In the genomic region with DNA sequence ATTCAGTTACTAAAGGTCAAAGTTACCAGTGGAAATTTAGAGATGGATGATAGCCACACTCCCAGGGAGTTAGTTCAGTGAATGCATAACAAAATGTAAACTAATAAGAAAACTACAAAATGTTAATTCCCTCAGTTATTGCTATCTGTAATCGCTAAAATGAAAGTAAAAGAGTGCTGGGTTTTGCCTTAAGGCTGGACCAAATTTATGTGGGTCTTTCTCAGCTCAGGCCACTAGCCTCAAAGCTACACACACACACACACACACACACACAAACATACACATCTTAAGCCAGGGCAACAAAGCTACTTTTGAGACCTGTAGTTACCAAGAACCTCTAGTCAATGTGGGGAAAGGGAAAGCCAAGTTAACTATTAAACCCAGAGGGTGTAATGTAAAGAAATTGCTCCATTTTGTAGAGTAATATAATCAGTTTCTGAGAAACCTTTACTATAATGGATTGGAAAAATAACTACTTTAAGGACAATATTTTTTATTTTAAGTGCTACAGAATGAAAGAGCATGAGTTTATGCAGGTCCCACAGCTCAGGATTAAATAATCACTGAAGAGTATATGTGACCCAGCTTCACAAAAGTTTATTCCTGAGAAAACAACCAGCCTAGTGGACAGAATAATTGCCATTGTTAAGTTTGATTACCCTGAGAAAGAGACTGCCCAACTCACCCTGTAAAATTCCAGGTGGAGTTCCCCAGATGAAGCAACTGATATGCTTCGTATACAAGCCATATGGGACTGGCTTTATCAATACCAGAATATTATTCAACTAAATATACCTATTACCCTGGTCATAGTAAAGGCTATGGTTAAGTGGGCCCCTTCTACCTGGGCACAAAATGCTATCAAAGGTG, we compare ENCODE assay signal across 21 cellular contexts. TPM values are rescaled to one million over a fixed set of nuclear protein-coding genes. Genes with fewer than 3 reads are reported as not detected.
"Had no signal": no experiment of that assay in that cellular context is flagged by ENCODE, and none has a peak within 500 bp of the region (broad histone marks: within the 10 kb centered on the region; RNA-seq: fewer than 3 reads in every experiment).

No MANE protein-coding gene starts in this region.

- H3K36me3 ChIP-seq: breast epithelium, gastrocnemius medialis, heart right ventricle, neutrophil had no signal

- FAIRE-seq: urothelium cell line had no signal

- H3K27me3 Mint-ChIP-seq: activated naive CD8-positive, alpha-beta T cell treated with anti-CD3 and anti-CD28 coated beads, Interleukin-2, amount 50 U/mL, for 24 hours; dendritic cell treated with granulocyte-macrophage colony-stimulating factor and Interleukin-4, amounts not matched to agents 40 ng/mL and 50 ng/mL, for 4 days had no signal

- H3K4me3 ChIP-seq: breast epithelium, gastrocnemius medialis, heart right ventricle had no signal

- H2AFZ ChIP-seq: parathyroid adenoma had no signal

- H3K27ac Mint-ChIP-seq: activated naive CD4-positive, alpha-beta T cell treated with anti-CD3 and anti-CD28 coated beads for 36 hours; activated naive CD8-positive, alpha-beta T cell treated with anti-CD3 and anti-CD28 coated beads, Interleukin-2, amount 50 U/mL, for 24 hours; dendritic cell treated with granulocyte-macrophage colony-stimulating factor and Interleukin-4, amounts not matched to agents 40 ng/mL and 50 ng/mL, for 4 days; naive thymus-derived CD8-positive, alpha-beta T cell; stimulated activated effector memory CD8-positive, alpha-beta T cell treated with anti-CD3 and anti-CD28 coated beads, Interleukin-12 subunit alpha, Interleukin-12 subunit beta, amount 100 ng/mL, for 72 hours had no signal

- H3K36me3 Mint-ChIP-seq: naive thymus-derived CD8-positive, alpha-beta T cell; stimulated activated effector memory CD8-positive, alpha-beta T cell treated with anti-CD3 and anti-CD28 coated beads, Interleukin-12 subunit alpha, Interleukin-12 subunit beta, amount 100 ng/mL, for 72 hours had no signal

- H3K79me2 ChIP-seq: parathyroid adenoma had no signal

- DNase-seq: activated CD4-positive, alpha-beta T cell treated with anti-CD3 and anti-CD28 coated beads, Interleukin-2, amount 50 U/mL, for 4 hours; activated CD4-positive, CD25-positive, alpha-beta regulatory T cell treated with anti-CD3 and anti-CD28 coated beads, Interleukin-2, amount 50 U/mL, for 72 hours; activated naive CD4-positive, alpha-beta T cell treated with anti-CD3 and anti-CD28 coated beads for 36 hours; activated naive CD8-positive, alpha-beta T cell treated with anti-CD3 and anti-CD28 coated beads, Interleukin-2, amount 50 U/mL, for 24 hours; activated T-cell treated with anti-CD3 and anti-CD28 coated beads for 4 hours; aorta; cerebellar nuclear complex; effector memory CD4-positive, alpha-beta T cell; gastrocnemius medialis; heart right ventricle; left cardiac atrium; mammary epithelial cell; naive thymus-derived CD8-positive, alpha-beta T cell had no signal

- H3K27ac ChIP-seq: breast epithelium, gastrocnemius medialis, heart right ventricle, neutrophil, parathyroid adenoma had no signal

- H3K9me3 Mint-ChIP-seq: activated naive CD4-positive, alpha-beta T cell treated with anti-CD3 and anti-CD28 coated beads for 36 hours; activated naive CD8-positive, alpha-beta T cell treated with anti-CD3 and anti-CD28 coated beads, Interleukin-2, amount 50 U/mL, for 24 hours had no signal

- H3K4me1 Mint-ChIP-seq: activated naive CD8-positive, alpha-beta T cell treated with anti-CD3 and anti-CD28 coated beads, Interleukin-2, amount 50 U/mL, for 24 hours; naive thymus-derived CD8-positive, alpha-beta T cell; stimulated activated effector memory CD8-positive, alpha-beta T cell treated with anti-CD3 and anti-CD28 coated beads, Interleukin-12 subunit alpha, Interleukin-12 subunit beta, amount 100 ng/mL, for 72 hours had no signal

- H3K4me3 Mint-ChIP-seq: activated naive CD4-positive, alpha-beta T cell treated with anti-CD3 and anti-CD28 coated beads for 36 hours; activated naive CD8-positive, alpha-beta T cell treated with anti-CD3 and anti-CD28 coated beads, Interleukin-2, amount 50 U/mL, for 24 hours; dendritic cell treated with granulocyte-macrophage colony-stimulating factor and Interleukin-4, amounts not matched to agents 40 ng/mL and 50 ng/mL, for 4 days; naive thymus-derived CD8-positive, alpha-beta T cell; stimulated activated effector memory CD8-positive, alpha-beta T cell treated with anti-CD3 and anti-CD28 coated beads, Interleukin-12 subunit alpha, Interleukin-12 subunit beta, amount 100 ng/mL, for 72 hours had no signal

- ATAC-seq: activated naive CD8-positive, alpha-beta T cell treated with anti-CD3 and anti-CD28 coated beads, Interleukin-2, amount 50 U/mL, for 24 hours; gastrocnemius medialis; heart right ventricle; left cardiac atrium; naive thymus-derived CD8-positive, alpha-beta T cell; stimulated activated effector memory CD8-positive, alpha-beta T cell treated with anti-CD3 and anti-CD28 coated beads, Interleukin-12 subunit alpha, Interleukin-12 subunit beta, amount 100 ng/mL, for 72 hours had no signal

- H3K27me3 ChIP-seq: breast epithelium, gastrocnemius medialis, heart right ventricle, neutrophil had no signal

- H3K9ac ChIP-seq: parathyroid adenoma had no signal

- H3K9me3 ChIP-seq: breast epithelium, gastrocnemius medialis, heart right ventricle, neutrophil had no signal

- H3K4me1 ChIP-seq: breast epithelium, gastrocnemius medialis, heart right ventricle, parathyroid adenoma had no signal

RNA-seq across cellular contexts. Expression of gene UGT2A3, which starts 8.9 kb away (rescaled TPM):
- total RNA-seq: activated naive CD4-positive, alpha-beta T cell treated with anti-CD3 and anti-CD28 coated beads for 36 hours; aorta; fibroblast of lung; heart right ventricle; left cardiac atrium; mammary epithelial cell; mononuclear cell; naive thymus-derived CD8-positive, alpha-beta T cell had no signal
- polyA plus RNA-seq: fibroblast of lung; heart right ventricle; mammary epithelial cell; naive thymus-derived CD8-positive, alpha-beta T cell had no signal
